ENCODE assay signal across 19 cellular contexts in genomic region chr3:17640466-17640865, GRCh38.
DNase-seq lines count a peak whose midpoint lies in the region; ATAC-seq and TF ChIP-seq lines count a peak whose summit lies in the region.
"Had no signal": no experiment of that assay in that cellular context is flagged by ENCODE, and none has a peak within 500 bp of the region (broad histone marks: within the 10 kb centered on the region; RNA-seq: fewer than 3 reads in every experiment).

No MANE protein-coding gene starts in this region.

- peak overlapping the region; percentile 18 for H3K4me2 ChIP-seq in fibroblast of lung (ENCODE audit: extremely low read depth, insufficient read depth, low read length)

- H3K9me3 ChIP-seq in fibroblast of lung (ENCODE audit: control insufficient read depth, insufficient read depth, low read depth, low read length) (no peaks in the 10 kb centered on the region), tibial artery (no peaks in the 10 kb centered on the region), right lobe of liver (no peaks in the 10 kb centered on the region)
- H3K9me3 ChIP-seq: heart right ventricle, sigmoid colon, upper lobe of left lung had no signal

- H3K27ac ChIP-seq in fibroblast of lung (ENCODE audit: insufficient read depth, low read length), result peak overlapping the region; percentile 57
- H3K27ac ChIP-seq in tibial artery, result peak overlapping the region; percentile 53 to 55
- H3K27ac ChIP-seq in right lobe of liver, result no peak overlapping the region
- H3K27ac ChIP-seq: heart right ventricle, RWPE1, sigmoid colon, upper lobe of left lung had no signal

- no peak overlapping the region for H3K9ac ChIP-seq in fibroblast of lung (ENCODE audit: insufficient read depth, low read length)

- DNase-seq in activated naive CD8-positive, alpha-beta T cell treated with anti-CD3 and anti-CD28 coated beads, Interleukin-2, amount 50 U/mL, for 24 hours, result no peak
- no peak for DNase-seq in activated naive CD8-positive, alpha-beta T cell treated with anti-CD3 and anti-CD28 coated beads for 36 hours
- peak; percentile 33 to 59 for DNase-seq in fibroblast of lung (ENCODE audit: low read depth in 2 of 2)
- DNase-seq in tibial artery, result no peak
- DNase-seq in right lobe of liver, result no peak
- no peak for DNase-seq in nucleus accumbens (lab: John Stamatoyannopoulos, UW)
- DNase-seq: activated CD8-positive, alpha-beta memory T cell treated with anti-CD3 and anti-CD28 coated beads, Interleukin-2, amount 50 U/mL, for 4 hours; heart right ventricle; midbrain; NCI-H1092; NCI-H774; sigmoid colon; stimulated activated CD4-positive, alpha-beta T cell treated with anti-CD3 and anti-CD28 coated beads, Interleukin-4, amount 100 ng/mL, for 4 hours; T-helper 1 cell had no signal

- H3K27ac Mint-ChIP-seq in activated naive CD8-positive, alpha-beta T cell treated with anti-CD3 and anti-CD28 coated beads, Interleukin-2, amount 50 U/mL, for 24 hours, result no peak overlapping the region
- no peak overlapping the region for H3K27ac Mint-ChIP-seq in activated naive CD8-positive, alpha-beta T cell treated with anti-CD3 and anti-CD28 coated beads for 36 hours
- H3K27ac Mint-ChIP-seq in activated T-helper 17 cell treated with anti-CD3 and anti-CD28 coated beads, Interleukin-2, amount 50 U/mL, for 72 hours, result no peak overlapping the region

- H3K36me3 ChIP-seq in fibroblast of lung (ENCODE audit: control insufficient read depth, insufficient read depth, low read length) (no peaks in the 10 kb centered on the region), tibial artery (no peaks in the 10 kb centered on the region), right lobe of liver (no peaks in the 10 kb centered on the region)
- H3K36me3 ChIP-seq: heart right ventricle, sigmoid colon, upper lobe of left lung had no signal

- no peak for TF ChIP-seq POLR2A in right lobe of liver (IDR thresholded peaks at IDR 0.05)

- H3K27me3 Mint-ChIP-seq in activated naive CD8-positive, alpha-beta T cell treated with anti-CD3 and anti-CD28 coated beads, Interleukin-2, amount 50 U/mL, for 24 hours, result no peaks in the 10 kb centered on the region
- H3K27me3 Mint-ChIP-seq in activated naive CD8-positive, alpha-beta T cell treated with anti-CD3 and anti-CD28 coated beads for 36 hours, result no peaks in the 10 kb centered on the region
- no peaks in the 10 kb centered on the region for H3K27me3 Mint-ChIP-seq in activated T-helper 17 cell treated with anti-CD3 and anti-CD28 coated beads, Interleukin-2, amount 50 U/mL, for 72 hours
- H3K27me3 Mint-ChIP-seq: activated naive CD4-positive, alpha-beta T cell treated with anti-CD3 and anti-CD28 coated beads, Interleukin-2, amount 50 U/mL, for 24 hours had no signal

- intact Hi-C loops in tibial artery (cut with DNase I; ENCODE audit: low total_unique reads), result no loop called here
- intact Hi-C loops in right lobe of liver (cut with DNase I), result no loop called here

- no peak overlapping the region for H3K4me3 Mint-ChIP-seq in activated naive CD8-positive, alpha-beta T cell treated with anti-CD3 and anti-CD28 coated beads, Interleukin-2, amount 50 U/mL, for 24 hours
- H3K4me3 Mint-ChIP-seq in activated naive CD8-positive, alpha-beta T cell treated with anti-CD3 and anti-CD28 coated beads for 36 hours, result no peak overlapping the region
- no peak overlapping the region for H3K4me3 Mint-ChIP-seq in activated T-helper 17 cell treated with anti-CD3 and anti-CD28 coated beads, Interleukin-2, amount 50 U/mL, for 72 hours

- peaks cover 5% of the 10 kb centered on the region for H3K36me3 Mint-ChIP-seq in activated naive CD8-positive, alpha-beta T cell treated with anti-CD3 and anti-CD28 coated beads, Interleukin-2, amount 50 U/mL, for 24 hours (ENCODE audit: low read depth)
- H3K36me3 Mint-ChIP-seq in activated naive CD8-positive, alpha-beta T cell treated with anti-CD3 and anti-CD28 coated beads for 36 hours, result peaks cover 2% of the 10 kb centered on the region
- H3K36me3 Mint-ChIP-seq in activated T-helper 17 cell treated with anti-CD3 and anti-CD28 coated beads, Interleukin-2, amount 50 U/mL, for 72 hours (ENCODE audit: low read depth), result no peaks in the 10 kb centered on the region

- peak; percentile 40 for ATAC-seq in activated naive CD8-positive, alpha-beta T cell treated with anti-CD3 and anti-CD28 coated beads, Interleukin-2, amount 50 U/mL, for 24 hours
- ATAC-seq in activated T-helper 17 cell treated with anti-CD3 and anti-CD28 coated beads, Interleukin-2, amount 50 U/mL, for 72 hours (replicated peaks), result peak; percentile 60
- ATAC-seq in right lobe of liver (no peak), HG03432 (IDR thresholded peaks at IDR 0.05; ENCODE audit: unreplicated experiment) (no peak)

- no peak overlapping the region for H2AFZ ChIP-seq in fibroblast of lung (ENCODE audit: low read length)

- H3K9me3 Mint-ChIP-seq in activated naive CD8-positive, alpha-beta T cell treated with anti-CD3 and anti-CD28 coated beads, Interleukin-2, amount 50 U/mL, for 24 hours, result no peaks in the 10 kb centered on the region
- no peaks in the 10 kb centered on the region for H3K9me3 Mint-ChIP-seq in activated naive CD8-positive, alpha-beta T cell treated with anti-CD3 and anti-CD28 coated beads for 36 hours
- H3K9me3 Mint-ChIP-seq in activated T-helper 17 cell treated with anti-CD3 and anti-CD28 coated beads, Interleukin-2, amount 50 U/mL, for 72 hours, result no peaks in the 10 kb centered on the region
- H3K9me3 Mint-ChIP-seq: activated naive CD4-positive, alpha-beta T cell treated with anti-CD3 and anti-CD28 coated beads, Interleukin-2, amount 50 U/mL, for 24 hours had no signal

- peaks cover 23% of the 10 kb centered on the region for H3K4me1 Mint-ChIP-seq in activated naive CD8-positive, alpha-beta T cell treated with anti-CD3 and anti-CD28 coated beads, Interleukin-2, amount 50 U/mL, for 24 hours
- peaks cover 25% of the 10 kb centered on the region for H3K4me1 Mint-ChIP-seq in activated naive CD8-positive, alpha-beta T cell treated with anti-CD3 and anti-CD28 coated beads for 36 hours
- H3K4me1 Mint-ChIP-seq in activated T-helper 17 cell treated with anti-CD3 and anti-CD28 coated beads, Interleukin-2, amount 50 U/mL, for 72 hours, result peaks cover 3% of the 10 kb centered on the region

- no peaks in the 10 kb centered on the region for H3K79me2 ChIP-seq in fibroblast of lung (ENCODE audit: control insufficient read depth, insufficient read depth, low read length)

- H3K27me3 ChIP-seq in fibroblast of lung (ENCODE audit: control insufficient read depth, insufficient read depth, low read length), result no peaks in the 10 kb centered on the region
- H3K27me3 ChIP-seq in tibial artery, result no peaks in the 10 kb centered on the region
- H3K27me3 ChIP-seq in right lobe of liver, result no peaks in the 10 kb centered on the region
- H3K27me3 ChIP-seq: heart right ventricle, sigmoid colon, upper lobe of left lung had no signal

- H3K4me1 ChIP-seq in fibroblast of lung (ENCODE audit: control insufficient read depth, extremely low read depth, insufficient read depth, low read length) (peaks cover 14% of the 10 kb centered on the region), tibial artery (peaks cover 0 to 73% (median 24%) of the 10 kb centered on the region in 4 donors), right lobe of liver (no peaks in the 10 kb centered on the region)

- H3K4me3 ChIP-seq in fibroblast of lung (replicated peaks in 1 of 4; ENCODE audit: control extremely low read depth in 1 of 4, insufficient read depth in 1 of 4, low read depth in 3 of 4, low read length in 4 of 4), result no peak overlapping the region
- no peak overlapping the region for H3K4me3 ChIP-seq in tibial artery
- no peak overlapping the region for H3K4me3 ChIP-seq in right lobe of liver
- H3K4me3 ChIP-seq: heart right ventricle, sigmoid colon, upper lobe of left lung had no signal

- TF ChIP-seq CTCF in fibroblast of lung (conservative IDR thresholded peaks at IDR 0.05 in 1 of 2, IDR thresholded peaks at IDR 0.05 in 1 of 2; ENCODE audit: low read depth in 1 of 2, low read length in 2 of 2) (no peak), tibial artery (IDR thresholded peaks at IDR 0.05) (no peak), right lobe of liver (IDR thresholded peaks at IDR 0.05) (no peak)

- H4K20me1 ChIP-seq in fibroblast of lung (ENCODE audit: control insufficient read depth, extremely low read depth, insufficient read depth, low read length), result no peaks in the 10 kb centered on the region

Comparison
In these comparisons a context has a peak if more than half of its experiments do, and no peak if none do; other contexts are left out.
1. ATAC-seq: peak in activated naive CD8-positive, alpha-beta T cell treated with anti-CD3 and anti-CD28 coated beads, Interleukin-2, amount 50 U/mL, for 24 hours (single experiment) and activated T-helper 17 cell treated with anti-CD3 and anti-CD28 coated beads, Interleukin-2, amount 50 U/mL, for 72 hours (single experiment); none in right lobe of liver (0 of 4) and HG03432 (single experiment).
2. DNase-seq: peak in fibroblast of lung (2 of 2); none in activated naive CD8-positive, alpha-beta T cell treated with anti-CD3 and anti-CD28 coated beads, Interleukin-2, amount 50 U/mL, for 24 hours (single experiment), activated naive CD8-positive, alpha-beta T cell treated with anti-CD3 and anti-CD28 coated beads for 36 hours (single experiment), tibial artery (0 of 2), right lobe of liver (0 of 3) and nucleus accumbens (0 of 56).
3. H3K27ac ChIP-seq: peak in fibroblast of lung (single experiment) and tibial artery (2 of 2); none in right lobe of liver (0 of 3).